In the genomic region with DNA sequence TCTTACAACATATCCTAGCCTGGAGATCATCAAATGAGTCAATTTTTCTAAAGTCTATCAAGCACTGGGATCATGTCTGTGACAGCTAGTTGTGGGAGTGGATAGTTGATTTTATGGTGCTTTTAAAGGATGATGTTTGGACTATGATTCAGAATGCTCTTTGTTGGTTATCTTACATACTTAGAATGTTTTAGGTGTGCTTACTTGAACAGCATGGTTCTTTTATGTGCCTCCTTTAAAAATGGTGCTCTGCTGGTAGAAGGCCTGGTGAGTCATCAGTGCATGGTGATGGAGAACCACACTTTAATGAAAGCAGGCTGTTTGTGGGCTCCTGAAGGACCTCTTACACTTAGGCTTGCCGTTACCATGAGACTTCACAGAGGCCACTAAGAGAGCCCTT, we compare ENCODE assay signal across 16 cellular contexts.
A peak's percentile ranks its signal among the peaks of the same experiment; 100 is the strongest.
DNase-seq lines count a peak whose midpoint lies in the region; ATAC-seq and TF ChIP-seq lines count a peak whose summit lies in the region.
"Had no signal": no experiment of that assay in that cellular context is flagged by ENCODE, and none has a peak within 500 bp of the region (broad histone marks: within the 10 kb centered on the region; RNA-seq: fewer than 3 reads in every experiment).

No MANE protein-coding gene starts in this region.

- no peak overlapping the region for H2AK5ac ChIP-seq in IMR-90 (ENCODE audit: low read depth, low read length)
- H2AK5ac ChIP-seq in mesenchymal stem cell (ENCODE audit: low read length, severe bottlenecking): no peak overlapping the region
- no peak overlapping the region for H2AK5ac ChIP-seq in neuronal stem cell (ENCODE audit: low read depth, low read length)

- peak; percentile 84 for ATAC-seq in IMR-90 (ENCODE audit: low read depth)
- ATAC-seq: activated naive CD4-positive, alpha-beta T cell treated with anti-CD3 and anti-CD28 coated beads, Interleukin-2, amount 50 U/mL, for 72 hours; left colon; naive thymus-derived CD4-positive, alpha-beta T cell had no signal

- H3K18ac ChIP-seq in IMR-90 (ENCODE audit: low read depth, low read length) (no peak overlapping the region; the same call in 1 of the 2 replicates), mesenchymal stem cell (ENCODE audit: low read depth in 1 of 2, low read length in 2 of 2) (no peak overlapping the region), neuronal stem cell (ENCODE audit: low read length) (no peak overlapping the region)

- TF ChIP-seq POLR2A in IMR-90 (IDR thresholded peaks at IDR 0.05; ENCODE audit: low read depth, low read length): no peak

- H2AFZ ChIP-seq in IMR-90 (replicated peaks; ENCODE audit: low read length, poor library complexity): no peak overlapping the region
- no peak overlapping the region for H2AFZ ChIP-seq in mesenchymal stem cell (ENCODE audit: low read depth, low read length)
- no peak overlapping the region for H2AFZ ChIP-seq in neuronal stem cell (ENCODE audit: low read length)

- no peaks in the 10 kb centered on the region for H3K27me3 ChIP-seq in IMR-90 (ENCODE audit: control insufficient read depth, insufficient read depth, low read length)
- no peaks in the 10 kb centered on the region for H3K27me3 ChIP-seq in mesenchymal stem cell (ENCODE audit: control insufficient read depth in 1 of 2, insufficient read depth in 1 of 2, low read length in 2 of 2)
- no peaks in the 10 kb centered on the region for H3K27me3 ChIP-seq in neuronal stem cell (ENCODE audit: control insufficient read depth in 3 of 3, insufficient read depth in 3 of 3, low read depth in 1 of 3, low read length in 3 of 3)
- H3K27me3 ChIP-seq: dorsolateral prefrontal cortex, right atrium auricular region had no signal

- peak overlapping the region; percentile 45; the same call in 1 of the 2 replicates for H3K23ac ChIP-seq in IMR-90 (ENCODE audit: low read depth, low read length)
- no peak overlapping the region for H3K23ac ChIP-seq in mesenchymal stem cell (ENCODE audit: low read length in 2 of 2)
- H3K23ac ChIP-seq in neuronal stem cell (ENCODE audit: low read depth, low read length, poor library complexity): no peak overlapping the region

- H2BK5ac ChIP-seq in IMR-90 (ENCODE audit: low read depth, low read length, poor library complexity, severe bottlenecking) (peak overlapping the region; percentile 97), mesenchymal stem cell (ENCODE audit: low read depth, low read length, poor library complexity, severe bottlenecking) (no peak overlapping the region), neuronal stem cell (ENCODE audit: low read length) (no peak overlapping the region)

- H2BK12ac ChIP-seq in mesenchymal stem cell (ENCODE audit: low read length in 2 of 2): no peak overlapping the region
- no peak overlapping the region for H2BK12ac ChIP-seq in neuronal stem cell (ENCODE audit: low read length)

- H3K27ac ChIP-seq in IMR-90 (ENCODE audit: insufficient read depth, low read length): peak overlapping the region; percentile 54; the same call in 1 of the 2 replicates
- H3K27ac ChIP-seq in mesenchymal stem cell (ENCODE audit: low read length, poor library complexity, severe bottlenecking): peak overlapping the region; percentile 57
- H3K27ac ChIP-seq in caudate nucleus (ENCODE audit: low read depth, low read length): no peak overlapping the region
- no peak overlapping the region for H3K27ac ChIP-seq in neuronal stem cell (replicated peaks; ENCODE audit: low read length)
- H3K27ac ChIP-seq: dorsolateral prefrontal cortex, right atrium auricular region had no signal

- H3K79me1 ChIP-seq in IMR-90 (ENCODE audit: low read depth in 1 of 2, low read length in 2 of 2) (peaks cover 0 to 4% of the 10 kb centered on the region in 2 experiments; a peak in 1 of 4 replicates), mesenchymal stem cell (replicated peaks; ENCODE audit: low read length, poor library complexity, severe bottlenecking) (no peaks in the 10 kb centered on the region), neuronal stem cell (ENCODE audit: low read depth, low read length) (no peaks in the 10 kb centered on the region)

- H3K4me2 ChIP-seq in IMR-90 (ENCODE audit: low read depth, low read length) (no peak overlapping the region), mesenchymal stem cell (ENCODE audit: low read length, poor library complexity, severe bottlenecking) (no peak overlapping the region), neuronal stem cell (ENCODE audit: insufficient read depth, low read length, poor library complexity, severe bottlenecking) (no peak overlapping the region)

- DNase-seq in AG20443 (ENCODE audit: low spot score) (peak; percentile 58), IMR-90 (peak; percentile 94), astrocyte of the hippocampus (ENCODE audit: low read depth, low spot score) (peak; percentile 83), mesenchymal stem cell (peak; percentile 85), KBM-7 (no peak), caudate nucleus (lab: John Stamatoyannopoulos, UW) (no peak), neuronal stem cell (ENCODE audit: low spot score) (no peak)
- DNase-seq in activated CD8-positive, alpha-beta memory T cell treated with anti-CD3 and anti-CD28 coated beads, Interleukin-2, amount 50 U/mL, for 48 hours: no peak
- DNase-seq: CD4-positive, alpha-beta memory T cell; dorsolateral prefrontal cortex; left colon; naive thymus-derived CD4-positive, alpha-beta T cell; NCI-H1930; Right ventricle myocardium superior had no signal

- H3K4me3 ChIP-seq in IMR-90 (ENCODE audit: insufficient read depth, low read depth, low read length): no peak overlapping the region
- no peak overlapping the region for H3K4me3 ChIP-seq in mesenchymal stem cell (ENCODE audit: insufficient read depth in 1 of 2, low read depth in 1 of 2, low read length in 2 of 2)
- H3K4me3 ChIP-seq in neuronal stem cell (ENCODE audit: low read length in 2 of 2): no peak overlapping the region
- H3K4me3 ChIP-seq: dorsolateral prefrontal cortex, right atrium auricular region had no signal

- H3K4me1 ChIP-seq in IMR-90 (ENCODE audit: control insufficient read depth, insufficient read depth, low read length) (peaks cover 20% of the 10 kb centered on the region; the same call in 1 of the 2 replicates), mesenchymal stem cell (ENCODE audit: control insufficient read depth, insufficient read depth, low read depth, low read length) (peaks cover 4% of the 10 kb centered on the region), neuronal stem cell (ENCODE audit: control insufficient read depth in 2 of 2, insufficient read depth in 1 of 2, low read depth in 1 of 2, low read length in 2 of 2) (peaks cover 4 to 6% of the 10 kb centered on the region in 2 donors)
- H3K4me1 ChIP-seq: right atrium auricular region had no signal

- H4K5ac ChIP-seq in IMR-90 (ENCODE audit: low read depth, low read length): no peak overlapping the region

- H2BK15ac ChIP-seq in IMR-90 (ENCODE audit: low read depth, low read length) (no peak overlapping the region), mesenchymal stem cell (ENCODE audit: low read depth, poor library complexity, severe bottlenecking) (no peak overlapping the region), neuronal stem cell (ENCODE audit: low read length) (no peak overlapping the region)

- dilution Hi-C loops in IMR-90 (cut with HindIII; ENCODE audit: low sequenced_read_pairs, unreplicated experiment): no loop called here

- H2BK120ac ChIP-seq in IMR-90 (ENCODE audit: low read depth, low read length) (peak overlapping the region; percentile 93), mesenchymal stem cell (ENCODE audit: low read depth, low read length) (no peak overlapping the region), neuronal stem cell (ENCODE audit: low read depth, low read length) (no peak overlapping the region)

- 0 out of 2 replicates have a peak overlapping the region, but pooled peaks have one; percentile 69 for H4K91ac ChIP-seq in IMR-90 (ENCODE audit: insufficient read depth, low read depth, low read length)
- H4K91ac ChIP-seq in mesenchymal stem cell (ENCODE audit: low read length): no peak overlapping the region
- H4K91ac ChIP-seq in neuronal stem cell (ENCODE audit: low read depth, low read length, poor library complexity): no peak overlapping the region

- in situ Hi-C loops in IMR-90 (cut with MboI; ENCODE audit: low sequenced_read_pairs) (no loop called here), KBM-7 (cut with MboI; ENCODE audit: low pct_unique_long_range_greater_than_20kb, low sequenced_read_pairs) (no loop called here)

- H3K4ac ChIP-seq in IMR-90 (ENCODE audit: low read depth, low read length): peak overlapping the region; percentile 75; the same call in 1 of the 2 replicates
- H3K4ac ChIP-seq in mesenchymal stem cell (ENCODE audit: low read depth in 1 of 2, low read length in 2 of 2): no peak overlapping the region
- no peak overlapping the region for H3K4ac ChIP-seq in neuronal stem cell (ENCODE audit: low read length)

- H3K36me3 ChIP-seq in IMR-90 (ENCODE audit: control insufficient read depth, insufficient read depth, low read length) (no peaks in the 10 kb centered on the region), mesenchymal stem cell (ENCODE audit: control insufficient read depth in 1 of 2, insufficient read depth in 2 of 2, low read depth in 1 of 2, low read length in 2 of 2) (no peaks in the 10 kb centered on the region), neuronal stem cell (replicated peaks in 1 of 2; ENCODE audit: control insufficient read depth in 2 of 2, insufficient read depth in 2 of 2, low read length in 2 of 2) (no peaks in the 10 kb centered on the region)
- H3K36me3 ChIP-seq: right atrium auricular region had no signal

- intact Hi-C loops in IMR-90 (cut with micrococcal nuclease): loop anchor here (2.0 kb wide), 1 partner anchor 15 kb away; no protein-coding TSS in a partner anchor

- POLR2A ChIA-PET in IMR-90 (lab: Charles Lee; ENCODE audit: unreplicated experiment): no interaction called here

- H3K9me1 ChIP-seq in IMR-90 (ENCODE audit: insufficient read depth, low read length): peaks cover 7% of the 10 kb centered on the region

- no peaks in the 10 kb centered on the region for H4K20me1 ChIP-seq in IMR-90 (ENCODE audit: insufficient read depth, low read length)

- WGBS in IMR-90 (ENCODE audit: extremely low coverage in 2 of 2, insufficient read length in 1 of 2), 2 experiments: no CpG with 5 or more reads among the region's 1 CpG
- WGBS in mesenchymal stem cell: 0% methylated on average over 1 of the region's 1 CpG
- WGBS in neuronal stem cell (ENCODE audit: extremely low coverage in 2 of 2, insufficient read length in 2 of 2, insufficient replicate concordance in 1 of 2), 2 donors: no CpG with 5 or more reads among the region's 1 CpG

- no peak for TF ChIP-seq CTCF in IMR-90 (conservative IDR thresholded peaks at IDR 0.05; ENCODE audit: low read depth, low read length)

- H3K56ac ChIP-seq in IMR-90 (ENCODE audit: extremely low read depth, insufficient read depth, low read length): peak overlapping the region; percentile 76; the same call in 1 of the 2 replicates

- no peaks in the 10 kb centered on the region for H3K9me3 ChIP-seq in IMR-90 (ENCODE audit: control insufficient read depth, insufficient read depth, low read length)
- no peaks in the 10 kb centered on the region for H3K9me3 ChIP-seq in mesenchymal stem cell (ENCODE audit: control insufficient read depth, low read length)
- no peaks in the 10 kb centered on the region for H3K9me3 ChIP-seq in neuronal stem cell (replicated peaks in 1 of 2; ENCODE audit: control insufficient read depth in 2 of 2, insufficient read depth in 1 of 2, low read depth in 1 of 2, low read length in 2 of 2)
- H3K9me3 ChIP-seq: right atrium auricular region had no signal

- TF ChIP-seq RAD21 in IMR-90 (IDR thresholded peaks at IDR 0.05; ENCODE audit: low read length): no peak; the same call in 1 of the 2 replicates

- H4K8ac ChIP-seq in IMR-90 (ENCODE audit: low read depth in 2 of 2, low read length in 2 of 2): peak overlapping the region; percentile 75 to 85; a peak in 3 of 4 replicates
- no peak overlapping the region for H4K8ac ChIP-seq in mesenchymal stem cell (ENCODE audit: low read length)
- H4K8ac ChIP-seq in neuronal stem cell (ENCODE audit: low read depth, low read length): no peak overlapping the region

- no peak overlapping the region for H3K9ac ChIP-seq in IMR-90 (ENCODE audit: low read depth, low read length)
- H3K9ac ChIP-seq in mesenchymal stem cell (ENCODE audit: low read length): no peak overlapping the region
- no peak overlapping the region for H3K9ac ChIP-seq in neuronal stem cell (ENCODE audit: low read depth, low read length, poor library complexity)

- H3K14ac ChIP-seq in IMR-90 (replicated peaks; ENCODE audit: low read depth, low read length) (peak overlapping the region; percentile 83), mesenchymal stem cell (ENCODE audit: low read length in 2 of 2) (no peak overlapping the region), neuronal stem cell (ENCODE audit: low read length) (no peak overlapping the region)

- CTCF ChIA-PET in IMR-90 (lab: Yijun Ruan, JAX): no interaction called here

- no TSS peak for BruUV-seq in IMR-90 (replicated peaks; lab: Mats Ljungman, UMichigan)

- no peak overlapping the region for H2AK9ac ChIP-seq in IMR-90 (replicated peaks; ENCODE audit: low read depth, low read length, poor library complexity)

- peak overlapping the region; percentile 99 for H2BK20ac ChIP-seq in IMR-90 (ENCODE audit: low read depth, low read length)

Comparison
In these comparisons a context has a peak if more than half of its experiments do, and no peak if none do; other contexts are left out.
1. DNase-seq: peak in AG20443 (single experiment), IMR-90 (single experiment), astrocyte of the hippocampus (single experiment) and mesenchymal stem cell (single experiment); none in activated CD8-positive, alpha-beta memory T cell treated with anti-CD3 and anti-CD28 coated beads, Interleukin-2, amount 50 U/mL, for 48 hours (single experiment), KBM-7 (single experiment), caudate nucleus (0 of 61) and neuronal stem cell (single experiment).
2. H3K27ac ChIP-seq: peak in IMR-90 (single experiment) and mesenchymal stem cell (single experiment); none in caudate nucleus (single experiment) and neuronal stem cell (single experiment).
3. H4K8ac ChIP-seq: peak in IMR-90 (2 of 2); none in mesenchymal stem cell (single experiment) and neuronal stem cell (single experiment).